ENCODE assay signal across 2 cellular contexts in genomic region chr1:144551543-144552424, GRCh38.
TF ChIP-seq lines count a peak whose summit lies in the region.

No MANE protein-coding gene starts in this region.

TF ChIP-seq in GM12891, 5 proteins besides CTCF, POLR2A, EP300 and RAD21 (continued from another document):
- TF ChIP-seq POLR2AphosphoS5 (IDR thresholded peaks at IDR 0.05; ENCODE audit: low read depth, low read length) (peak; percentile 100), PAX5 (IDR thresholded peaks at IDR 0.05; ENCODE audit: insufficient read depth, low read length, severe bottlenecking) (peak; percentile 33)

TF ChIP-seq in H1, 55 proteins besides CTCF, POLR2A, EP300 and RAD21 (continued from another document):
- TF ChIP-seq MAX (IDR thresholded peaks at IDR 0.05) = 0 out of 2 replicates have a peak, but pooled peaks have one; percentile 46
- TF ChIP-seq POLR2AphosphoS5 (IDR thresholded peaks at IDR 0.05; ENCODE audit: low read depth, low read length) = peak; percentile 100
- TF ChIP-seq BCL11A (IDR thresholded peaks at IDR 0.05; ENCODE audit: low read depth in 2 of 2, low read length in 2 of 2) = peak in 1 of 2 experiments; percentile 25
- TF ChIP-seq BRCA1 (IDR thresholded peaks at IDR 0.05; ENCODE audit: low read depth, low read length) = no peak
- peak in 1 of 2 experiments; percentile 93; a peak in 2 of 4 replicates for TF ChIP-seq SIN3A (conservative IDR thresholded peaks at IDR 0.05 in 1 of 2, IDR thresholded peaks at IDR 0.05 in 1 of 2; ENCODE audit: low read depth in 1 of 2, low read length in 2 of 2)
- TF ChIP-seq TBP (IDR thresholded peaks at IDR 0.05; ENCODE audit: low read depth, low read length) = peak; percentile 95
- TF ChIP-seq GABPA (IDR thresholded peaks at IDR 0.05; ENCODE audit: borderline replicate concordance, insufficient read depth, low read length) = peak; percentile 42; the same call in 1 of the 2 replicates
- TF ChIP-seq JUND (IDR thresholded peaks at IDR 0.05; ENCODE audit: low read length) = no peak
- TF ChIP-seq SP1 (IDR thresholded peaks at IDR 0.05; ENCODE audit: low read depth, low read length) = peak; percentile 69
- peak; percentile 83; the same call in 1 of the 2 replicates for TF ChIP-seq ATF2 (IDR thresholded peaks at IDR 0.05; ENCODE audit: low read length)
- TF ChIP-seq SP2 (IDR thresholded peaks at IDR 0.05; ENCODE audit: low read length) = no peak
- no peak for TF ChIP-seq JUN (IDR thresholded peaks at IDR 0.05; ENCODE audit: low read depth, low read length)
- peak; percentile 69; the same call in 1 of the 2 replicates for TF ChIP-seq TCF12 (IDR thresholded peaks at IDR 0.05; ENCODE audit: low read depth, low read length)
- peak; percentile 65; the same call in 1 of the 2 replicates for TF ChIP-seq SP4 (IDR thresholded peaks at IDR 0.05; ENCODE audit: low read length)
- peak; percentile 50 for TF ChIP-seq TAF1 (IDR thresholded peaks at IDR 0.05; ENCODE audit: low read depth, low read length)
- no peak for TF ChIP-seq HDAC6 (IDR thresholded peaks at IDR 0.05; ENCODE audit: low read depth, low read length)
- peak; percentile 73 for TF ChIP-seq EGR1 (IDR thresholded peaks at IDR 0.05; ENCODE audit: borderline replicate concordance, low read depth, low read length)
- no peak for TF ChIP-seq KDM5A (IDR thresholded peaks at IDR 0.05; ENCODE audit: low read length)
- peak; percentile 94; the same call in 1 of the 2 replicates for TF ChIP-seq GTF2F1 (IDR thresholded peaks at IDR 0.05; ENCODE audit: borderline replicate concordance, low read depth, low read length)
- no peak for TF ChIP-seq ZNF274 (IDR thresholded peaks at IDR 0.05; ENCODE audit: borderline replicate concordance, extremely low read depth, low read length)
- peak; percentile 68 for TF ChIP-seq BACH1 (IDR thresholded peaks at IDR 0.05; ENCODE audit: low read length)
- TF ChIP-seq HDAC2 (IDR thresholded peaks at IDR 0.05; ENCODE audit: borderline replicate concordance in 1 of 2, low read depth in 2 of 2, low read length in 2 of 2) = peak; percentile 67 to 98; a peak in 3 of 4 replicates
- TF ChIP-seq SAP30 (IDR thresholded peaks at IDR 0.05; ENCODE audit: insufficient read depth, insufficient replicate concordance, low read length) = no peak
- TF ChIP-seq TAF7 (optimal IDR thresholded peaks at IDR 0.05; ENCODE audit: borderline replicate concordance, low read depth, low read length) = peak; percentile 98
TF ChIP-seq in H1: peak in this region for 17.
